Comparison of ENCODE assay signal across 8 cellular contexts in genomic region chr16:87416826-87417471, GRCh38. TPM values are rescaled to one million over a fixed set of nuclear protein-coding genes. Genes with fewer than 3 reads are reported as not detected.
DNase-seq lines count a peak whose midpoint lies in the region; ATAC-seq, FAIRE-seq and TF ChIP-seq lines count a peak whose summit lies in the region.

No MANE protein-coding gene starts in this region.

- peaks cover 0 to 38% (median 11%) of the 10 kb centered on the region in 3 donors for H3K36me3 ChIP-seq in pancreas

- FAIRE-seq in pancreas (lab: Jason Lieb, UNC): peak; percentile 56

- in situ Hi-C loops in SK-MEL-5 (cut with HindIII; ENCODE audit: low pct_unique_long_range_greater_than_20kb, low sequenced_read_pairs): no loop called here

- H3K4me3 ChIP-seq in pancreas: no peak overlapping the region

- peak in 3 of 4 donors; percentile 31 to 36 (median 32) for TF ChIP-seq CTCF in pancreas (IDR thresholded peaks at IDR 0.05)

- H3K4me1 ChIP-seq in pancreas: no peaks in the 10 kb centered on the region

- WGBS in pancreas, 2 donors: 84 to 87% methylated on average over 21 of the region's 21 CpGs

- no peaks in the 10 kb centered on the region for H3K9me3 ChIP-seq in pancreas

- no peaks in the 10 kb centered on the region for H3K27me3 ChIP-seq in pancreas

- intact Hi-C loops in pancreas (cut with DNase I): loop anchor here in 1 of 3 donors (10.0 kb wide), 1 partner anchor 218 kb away; no protein-coding TSS in a partner anchor

- no peak overlapping the region for H3K27ac ChIP-seq in pancreas

- ATAC-seq in pancreas: peak in 1 of 4 donors; percentile 44

- peak; percentile 36 for DNase-seq in activated CD8-positive, alpha-beta memory T cell treated with anti-CD3 and anti-CD28 coated beads, Interleukin-2, amount 50 U/mL, for 4 hours
- DNase-seq in activated CD8-positive, alpha-beta memory T cell treated with anti-CD3 and anti-CD28 coated beads for 24 hours: no peak
- DNase-seq in SK-MEL-5 (ENCODE audit: low read depth, low spot score) (peak; percentile 51), epidermal melanocyte (ENCODE audit: insufficient read length, low spot score) (peak; percentile 49), pancreas (no peak), NCI-H2107 (lab: John Stamatoyannopoulos, UW) (no peak), NCI-H1694 (lab: John Stamatoyannopoulos, UW) (no peak), NCI-H82 (lab: John Stamatoyannopoulos, UW) (no peak)

RNA-seq across cellular contexts. Expression of gene MAP1LC3B, which starts 24.8 kb away (rescaled TPM):
- 32.2 and 33.3 TPM in 2 replicates for total RNA-seq in SK-MEL-5 (2014; rRNA removed; shearing (Covaris generic))
- 69.3 and 78.9 TPM in 2 replicates for polyA plus RNA-seq in SK-MEL-5 (2015; cell fraction: cytosol; rRNA removed)
- 19.4 and 27.5 TPM in 2 replicates for polyA plus RNA-seq in SK-MEL-5 (2015; cell fraction: nucleus; rRNA removed)
- 10 to 100 TPM; 13.9 to 29.4 (median 19.6) TPM for total RNA-seq in pancreas
- polyA plus RNA-seq in pancreas: 10 to 100 TPM; 20.9 to 35.1 TPM

RNA-seq across cellular contexts. Expression of gene FBXO31, which starts 33.4 kb away (rescaled TPM):
- 11.3 and 12.5 TPM in 2 replicates for total RNA-seq in SK-MEL-5 (2014; rRNA removed; shearing (Covaris generic))
- 13.8 and 15.5 TPM in 2 replicates for polyA plus RNA-seq in SK-MEL-5 (2015; cell fraction: cytosol; rRNA removed)
- 49.4 and 60.9 TPM in 2 replicates for polyA plus RNA-seq in SK-MEL-5 (2015; cell fraction: nucleus; rRNA removed)
- total RNA-seq in pancreas: 10 to 100 TPM; 18.8 to 37.3 (median 24.9) TPM
- 10 to 100 TPM; 20.9 to 31.2 TPM for polyA plus RNA-seq in pancreas

Comparison
In these comparisons a context has a peak if more than half of its experiments do, and no peak if none do; other contexts are left out.
1. DNase-seq: peak in activated CD8-positive, alpha-beta memory T cell treated with anti-CD3 and anti-CD28 coated beads, Interleukin-2, amount 50 U/mL, for 4 hours (single experiment), SK-MEL-5 (single experiment) and epidermal melanocyte (single experiment); none in activated CD8-positive, alpha-beta memory T cell treated with anti-CD3 and anti-CD28 coated beads for 24 hours (single experiment), pancreas (0 of 6), NCI-H2107 (single experiment), NCI-H1694 (single experiment) and NCI-H82 (single experiment).